8 cellular contexts compared by ENCODE assay signal in genomic region chr7:23105086-23105643, GRCh38. TPM values are rescaled to one million over a fixed set of nuclear protein-coding genes. Genes with fewer than 3 reads are reported as not detected.
DNase-seq lines count a peak whose midpoint lies in the region; ATAC-seq, FAIRE-seq and TF ChIP-seq lines count a peak whose summit lies in the region.

No MANE protein-coding gene starts in this region.

- POLR2A ChIA-PET in CD8-positive, alpha-beta memory T cell (lab: Charles Lee), result interaction anchor here (0.5 to 2.8 kb wide), 8 partner anchors 76 to 293 kb away, joined by 3 to 26 read pairs (median 8); partner anchors contain the start of genes MALSU1 and TOMM7
- POLR2A ChIA-PET in activated CD8-positive, alpha-beta T cell treated with anti-CD3 and anti-CD28 coated beads for 36 hours (lab: Charles Lee), result interaction anchor here (0.6 to 2.3 kb wide), 9 partner anchors 9 to 282 kb away, joined by 3 to 7 read pairs (median 5); partner anchors contain the start of gene TOMM7

- intact Hi-C loops in activated CD8-positive, alpha-beta T cell treated with anti-CD3 and anti-CD28 coated beads for 36 hours (cut with micrococcal nuclease), result loop anchor here (2.0 kb wide), 1 partner anchor 78 kb away; the partner anchor contains the start of gene NUP42

- peak overlapping the region; percentile 90 to 99 (median 98) for H3K4me3 Mint-ChIP-seq in CD8-positive, alpha-beta memory T cell
- peak overlapping the region; percentile 97 for H3K4me3 Mint-ChIP-seq in activated CD8-positive, alpha-beta T cell treated with anti-CD3 and anti-CD28 coated beads for 36 hours
- peak overlapping the region; percentile 100 for H3K4me3 Mint-ChIP-seq in stimulated activated memory B cell treated with anti-CD40 and anti-IgM and Interleukin-4, amounts not matched to agents 10 μg/mL and 1 μg/mL and 100 μg/mL, for 72 hours

- H3K4me1 Mint-ChIP-seq in CD8-positive, alpha-beta memory T cell, result peaks cover 40 to 53% (median 48%) of the 10 kb centered on the region in 3 donors
- H3K4me1 Mint-ChIP-seq in activated CD8-positive, alpha-beta T cell treated with anti-CD3 and anti-CD28 coated beads for 36 hours (ENCODE audit: low read depth), result peaks cover 32% of the 10 kb centered on the region
- peaks cover 38% of the 10 kb centered on the region for H3K4me1 Mint-ChIP-seq in stimulated activated memory B cell treated with anti-CD40 and anti-IgM and Interleukin-4, amounts not matched to agents 10 μg/mL and 1 μg/mL and 100 μg/mL, for 72 hours

- H3K36me3 Mint-ChIP-seq in CD8-positive, alpha-beta memory T cell, result peaks cover 0 to 13% (median 2%) of the 10 kb centered on the region in 3 donors
- H3K36me3 Mint-ChIP-seq in activated CD8-positive, alpha-beta T cell treated with anti-CD3 and anti-CD28 coated beads for 36 hours (ENCODE audit: low read depth), result peaks cover 5% of the 10 kb centered on the region
- peaks cover 22% of the 10 kb centered on the region for H3K36me3 Mint-ChIP-seq in stimulated activated memory B cell treated with anti-CD40 and anti-IgM and Interleukin-4, amounts not matched to agents 10 μg/mL and 1 μg/mL and 100 μg/mL, for 72 hours

- no peaks in the 10 kb centered on the region for H3K27me3 Mint-ChIP-seq in CD8-positive, alpha-beta memory T cell
- no peaks in the 10 kb centered on the region for H3K27me3 Mint-ChIP-seq in activated CD8-positive, alpha-beta T cell treated with anti-CD3 and anti-CD28 coated beads for 36 hours
- H3K27me3 Mint-ChIP-seq in stimulated activated memory B cell treated with anti-CD40 and anti-IgM and Interleukin-4, amounts not matched to agents 10 μg/mL and 1 μg/mL and 100 μg/mL, for 72 hours, result no peaks in the 10 kb centered on the region

- H3K4me1 ChIP-seq in CD8-positive, alpha-beta memory T cell (ENCODE audit: insufficient read depth, low read length), result peaks cover 30% of the 10 kb centered on the region

- DNase-seq in CD8-positive, alpha-beta memory T cell, result no peak
- peak; percentile 6 for DNase-seq in activated CD8-positive, alpha-beta T cell treated with anti-CD3 and anti-CD28 coated beads for 36 hours
- DNase-seq in frontal cortex (ENCODE audit: low spot score in 2 of 2), result no peak
- no peak for DNase-seq in stimulated activated CD4-positive, alpha-beta T cell treated with anti-CD3 and anti-CD28 coated beads, Interleukin-12 subunit alpha, Interleukin-12 subunit beta, amount 100 ng/mL, for 4 hours

- no peak for TF ChIP-seq CTCF in activated CD8-positive, alpha-beta T cell treated with anti-CD3 and anti-CD28 coated beads for 36 hours (IDR thresholded peaks at IDR 0.05)

- CTCF ChIA-PET in CD8-positive, alpha-beta memory T cell (lab: Charles Lee), result interaction anchor here (1.0 to 2.6 kb wide), 5 partner anchors 20 to 168 kb away, joined by 3 to 11 read pairs (median 5); no protein-coding TSS in a partner anchor
- CTCF ChIA-PET in activated CD8-positive, alpha-beta T cell treated with anti-CD3 and anti-CD28 coated beads for 36 hours (lab: Charles Lee), result interaction anchor here (0.6 to 2.3 kb wide), 6 partner anchors 13 to 76 kb away, joined by 3 to 14 read pairs (median 7); partner anchors contain the start of gene NUP42

- H3K9me3 Mint-ChIP-seq in CD8-positive, alpha-beta memory T cell, result no peaks in the 10 kb centered on the region
- H3K9me3 Mint-ChIP-seq in activated CD8-positive, alpha-beta T cell treated with anti-CD3 and anti-CD28 coated beads for 36 hours, result no peaks in the 10 kb centered on the region
- no peaks in the 10 kb centered on the region for H3K9me3 Mint-ChIP-seq in stimulated activated memory B cell treated with anti-CD40 and anti-IgM and Interleukin-4, amounts not matched to agents 10 μg/mL and 1 μg/mL and 100 μg/mL, for 72 hours

- H3K27ac Mint-ChIP-seq in CD8-positive, alpha-beta memory T cell, result peak overlapping the region; percentile 93 to 99 (median 97)
- H3K27ac Mint-ChIP-seq in activated CD8-positive, alpha-beta T cell treated with anti-CD3 and anti-CD28 coated beads for 36 hours, result peak overlapping the region; percentile 96
- peak overlapping the region; percentile 99 for H3K27ac Mint-ChIP-seq in stimulated activated memory B cell treated with anti-CD40 and anti-IgM and Interleukin-4, amounts not matched to agents 10 μg/mL and 1 μg/mL and 100 μg/mL, for 72 hours

- no peaks in the 10 kb centered on the region for H3K27me3 ChIP-seq in CD8-positive, alpha-beta memory T cell (ENCODE audit: insufficient read depth, low read length, poor library complexity, severe bottlenecking)

- no peaks in the 10 kb centered on the region for H3K9me3 ChIP-seq in CD8-positive, alpha-beta memory T cell (ENCODE audit: low read length)

- no peaks in the 10 kb centered on the region for H3K36me3 ChIP-seq in CD8-positive, alpha-beta memory T cell (ENCODE audit: insufficient read depth, low read length)

- peak overlapping the region; percentile 86 for H3K4me3 ChIP-seq in CD8-positive, alpha-beta memory T cell (ENCODE audit: low read length)
- peak overlapping the region; percentile 91 for H3K4me3 ChIP-seq in iPS-11a (ENCODE audit: low read depth, low read length)

- FAIRE-seq in frontal cortex (lab: Jason Lieb, UNC), result no peak

- ATAC-seq in GM19395 (IDR thresholded peaks at IDR 0.05; ENCODE audit: unreplicated experiment), result peak; percentile 40
- ATAC-seq in HG03442 (IDR thresholded peaks at IDR 0.05; ENCODE audit: unreplicated experiment), result peak; percentile 21
- ATAC-seq in activated CD8-positive, alpha-beta T cell treated with anti-CD3 and anti-CD28 coated beads for 36 hours, result peak; percentile 24
- ATAC-seq in stimulated activated memory B cell treated with anti-CD40 and anti-IgM and Interleukin-4, amounts not matched to agents 10 μg/mL and 1 μg/mL and 100 μg/mL, for 72 hours, result peak; percentile 41

- H3K27ac ChIP-seq in CD8-positive, alpha-beta memory T cell (ENCODE audit: low read depth, low read length), result peak overlapping the region; percentile 97

RNA-seq across cellular contexts. Expression of gene KLHL7, which starts 0.4 kb away (rescaled TPM):
- 10 to 100 TPM; 20.4 to 20.9 TPM for total RNA-seq in CD8-positive, alpha-beta memory T cell
- 29.9 TPM for polyA plus RNA-seq in CD8-positive, alpha-beta memory T cell
- 10 to 100 TPM; 17.1 to 18.2 TPM for total RNA-seq in activated CD8-positive, alpha-beta T cell treated with anti-CD3 and anti-CD28 coated beads for 36 hours
- total RNA-seq in frontal cortex, result 110 TPM
